In genomic region chr7:100889761-100890639, GRCh38 we compare ENCODE assay signal across 8 cellular contexts. TPM values are rescaled to one million over a fixed set of nuclear protein-coding genes. Genes with fewer than 3 reads are reported as not detected.
DNase-seq lines count a peak whose midpoint lies in the region; ATAC-seq and TF ChIP-seq lines count a peak whose summit lies in the region.

No MANE protein-coding gene starts in this region.

- H3K9me3 ChIP-seq in fibroblast of lung (ENCODE audit: control insufficient read depth, insufficient read depth, low read depth, low read length) = no peaks in the 10 kb centered on the region

- peaks cover 23% of the 10 kb centered on the region for H3K27me3 Mint-ChIP-seq in activated T-helper 1 cell treated with anti-CD3 and anti-CD28 coated beads, Interleukin-12 subunit alpha, Interleukin-12 subunit beta, Interleukin-2, Interleukin-4 antibody, amounts not matched to agents 30 ng/mL and 10 ng/mL and 1 ng/mL, durations not matched to agents 14 hours and 24 hours and 36 hours (ENCODE audit: insufficient read depth)
- H3K27me3 Mint-ChIP-seq in naive thymus-derived CD8-positive, alpha-beta T cell = peaks cover 3 to 32% (median 12%) of the 10 kb centered on the region in 5 donors
- H3K27me3 Mint-ChIP-seq in stimulated activated memory B cell treated with anti-CD40 and anti-IgM and Interleukin-4, amounts not matched to agents 10 μg/mL and 1 μg/mL and 100 μg/mL, for 72 hours = peaks cover 53% of the 10 kb centered on the region

- POLR2A ChIA-PET in naive thymus-derived CD8-positive, alpha-beta T cell (lab: Charles Lee) = interaction anchor here (0.5 to 6.3 kb wide), 11 partner anchors 13 to 462 kb away, joined by 3 to 165 read pairs (median 4); partner anchors contain the start of genes FBXO24, FIS1, PLOD3 and POP7

- H3K27ac Mint-ChIP-seq in activated T-helper 1 cell treated with anti-CD3 and anti-CD28 coated beads, Interleukin-12 subunit alpha, Interleukin-12 subunit beta, Interleukin-2, Interleukin-4 antibody, amounts not matched to agents 30 ng/mL and 10 ng/mL and 1 ng/mL, durations not matched to agents 14 hours and 24 hours and 36 hours = peak overlapping the region; percentile 67
- H3K27ac Mint-ChIP-seq in naive thymus-derived CD8-positive, alpha-beta T cell = peak overlapping the region in 8 of 10 donors; percentile 25 to 88 (median 79)
- peak overlapping the region; percentile 88 for H3K27ac Mint-ChIP-seq in stimulated activated memory B cell treated with anti-CD40 and anti-IgM and Interleukin-4, amounts not matched to agents 10 μg/mL and 1 μg/mL and 100 μg/mL, for 72 hours

- H3K4me3 Mint-ChIP-seq in activated T-helper 1 cell treated with anti-CD3 and anti-CD28 coated beads, Interleukin-12 subunit alpha, Interleukin-12 subunit beta, Interleukin-2, Interleukin-4 antibody, amounts not matched to agents 30 ng/mL and 10 ng/mL and 1 ng/mL, durations not matched to agents 14 hours and 24 hours and 36 hours = peak overlapping the region; percentile 82
- H3K4me3 Mint-ChIP-seq in naive thymus-derived CD8-positive, alpha-beta T cell = peak overlapping the region; percentile 82 to 94 (median 86)
- H3K4me3 Mint-ChIP-seq in stimulated activated memory B cell treated with anti-CD40 and anti-IgM and Interleukin-4, amounts not matched to agents 10 μg/mL and 1 μg/mL and 100 μg/mL, for 72 hours = peak overlapping the region; percentile 81

- peak; percentile 76 for ATAC-seq in GM21723 (IDR thresholded peaks at IDR 0.05; ENCODE audit: unreplicated experiment)
- peak; percentile 88 to 89 for ATAC-seq in naive thymus-derived CD8-positive, alpha-beta T cell
- peak; percentile 93 for ATAC-seq in stimulated activated memory B cell treated with anti-CD40 and anti-IgM and Interleukin-4, amounts not matched to agents 10 μg/mL and 1 μg/mL and 100 μg/mL, for 72 hours

- peaks cover 36% of the 10 kb centered on the region for H3K36me3 Mint-ChIP-seq in activated T-helper 1 cell treated with anti-CD3 and anti-CD28 coated beads, Interleukin-12 subunit alpha, Interleukin-12 subunit beta, Interleukin-2, Interleukin-4 antibody, amounts not matched to agents 30 ng/mL and 10 ng/mL and 1 ng/mL, durations not matched to agents 14 hours and 24 hours and 36 hours (ENCODE audit: low read depth)
- H3K36me3 Mint-ChIP-seq in naive thymus-derived CD8-positive, alpha-beta T cell = peaks cover 0 to 39% (median 21%) of the 10 kb centered on the region in 3 donors
- H3K36me3 Mint-ChIP-seq in stimulated activated memory B cell treated with anti-CD40 and anti-IgM and Interleukin-4, amounts not matched to agents 10 μg/mL and 1 μg/mL and 100 μg/mL, for 72 hours = peaks cover 36% of the 10 kb centered on the region

- DNase-seq in DMS153 treated with DMSO at 0.1 percent for 48 hours (lab: John Stamatoyannopoulos, UW; ENCODE audit: unreplicated experiment) (peak; percentile 89), LHCN-M2 (ENCODE audit: low read depth) (peak; percentile 94), RKO (ENCODE audit: low spot score) (peak; percentile 97), fibroblast of lung (ENCODE audit: low read depth in 2 of 2) (peak; percentile 86 to 93)
- peak; percentile 91 for DNase-seq in activated T-helper 1 cell treated with anti-CD3 and anti-CD28 coated beads, Interleukin-12 subunit alpha, Interleukin-12 subunit beta, Interleukin-2, Interleukin-4 antibody, amounts not matched to agents 30 ng/mL and 10 ng/mL and 1 ng/mL, durations not matched to agents 14 hours and 24 hours and 36 hours (ENCODE audit: low spot score)
- DNase-seq in naive thymus-derived CD8-positive, alpha-beta T cell = peak; percentile 85 to 94 (median 91)

- peak overlapping the region; percentile 21 for H3K27ac ChIP-seq in fibroblast of lung (ENCODE audit: insufficient read depth, low read length)

- H3K4me1 ChIP-seq in fibroblast of lung (ENCODE audit: control insufficient read depth, extremely low read depth, insufficient read depth, low read length) = peaks cover 11% of the 10 kb centered on the region

- peak in 1 of 2 donors; percentile 13 for TF ChIP-seq CTCF in fibroblast of lung (conservative IDR thresholded peaks at IDR 0.05 in 1 of 2, IDR thresholded peaks at IDR 0.05 in 1 of 2; ENCODE audit: low read depth in 1 of 2, low read length in 2 of 2)

- peak overlapping the region; percentile 51 for H2AFZ ChIP-seq in fibroblast of lung (ENCODE audit: low read length)

- H3K79me2 ChIP-seq in fibroblast of lung (ENCODE audit: control insufficient read depth, insufficient read depth, low read length) = peaks cover 14% of the 10 kb centered on the region

- H3K36me3 ChIP-seq in fibroblast of lung (ENCODE audit: control insufficient read depth, insufficient read depth, low read length) = peaks cover 34% of the 10 kb centered on the region

- H4K20me1 ChIP-seq in fibroblast of lung (ENCODE audit: control insufficient read depth, extremely low read depth, insufficient read depth, low read length) = no peaks in the 10 kb centered on the region

- no peaks in the 10 kb centered on the region for H3K9me3 Mint-ChIP-seq in activated T-helper 1 cell treated with anti-CD3 and anti-CD28 coated beads, Interleukin-12 subunit alpha, Interleukin-12 subunit beta, Interleukin-2, Interleukin-4 antibody, amounts not matched to agents 30 ng/mL and 10 ng/mL and 1 ng/mL, durations not matched to agents 14 hours and 24 hours and 36 hours
- H3K9me3 Mint-ChIP-seq in naive thymus-derived CD8-positive, alpha-beta T cell = no peaks in the 10 kb centered on the region
- no peaks in the 10 kb centered on the region for H3K9me3 Mint-ChIP-seq in stimulated activated memory B cell treated with anti-CD40 and anti-IgM and Interleukin-4, amounts not matched to agents 10 μg/mL and 1 μg/mL and 100 μg/mL, for 72 hours

- peak overlapping the region; percentile 73 for H3K4me2 ChIP-seq in fibroblast of lung (ENCODE audit: extremely low read depth, insufficient read depth, low read length)

- peak overlapping the region; percentile 37 for H3K9ac ChIP-seq in fibroblast of lung (ENCODE audit: insufficient read depth, low read length)

- peak overlapping the region; percentile 31 to 63 (median 48) for H3K4me3 ChIP-seq in fibroblast of lung (replicated peaks in 1 of 4; ENCODE audit: control extremely low read depth in 1 of 4, insufficient read depth in 1 of 4, low read depth in 3 of 4, low read length in 4 of 4)

- peaks cover under 1% of the 10 kb centered on the region for H3K27me3 ChIP-seq in fibroblast of lung (ENCODE audit: control insufficient read depth, insufficient read depth, low read length)

- peaks cover 42% of the 10 kb centered on the region for H3K4me1 Mint-ChIP-seq in activated T-helper 1 cell treated with anti-CD3 and anti-CD28 coated beads, Interleukin-12 subunit alpha, Interleukin-12 subunit beta, Interleukin-2, Interleukin-4 antibody, amounts not matched to agents 30 ng/mL and 10 ng/mL and 1 ng/mL, durations not matched to agents 14 hours and 24 hours and 36 hours (ENCODE audit: low read depth)
- peaks cover 22 to 56% (median 48%) of the 10 kb centered on the region in 4 donors for H3K4me1 Mint-ChIP-seq in naive thymus-derived CD8-positive, alpha-beta T cell
- H3K4me1 Mint-ChIP-seq in stimulated activated memory B cell treated with anti-CD40 and anti-IgM and Interleukin-4, amounts not matched to agents 10 μg/mL and 1 μg/mL and 100 μg/mL, for 72 hours = peaks cover 70% of the 10 kb centered on the region

- intact Hi-C loops in activated T-helper 1 cell treated with anti-CD3 and anti-CD28 coated beads, Interleukin-12 subunit alpha, Interleukin-12 subunit beta, Interleukin-2, Interleukin-4 antibody, amounts not matched to agents 30 ng/mL and 10 ng/mL and 1 ng/mL, durations not matched to agents 14 hours and 24 hours and 36 hours (cut with micrococcal nuclease) = loop anchor here (1.0 to 10.0 kb wide), 8 partner anchors 7 to 462 kb away; partner anchors contain the start of genes SLC12A9, SRRT, VGF and ZCWPW1

RNA-seq across cellular contexts. Expression of gene UFSP1, which starts 0.5 kb away (rescaled TPM):
- 6.7 and 7.6 TPM in 2 replicates for total RNA-seq in LHCN-M2 (2014; rRNA removed)
- polyA plus RNA-seq in LHCN-M2 (2012) = 4.9 TPM
- total RNA-seq in activated T-helper 1 cell treated with anti-CD3 and anti-CD28 coated beads, Interleukin-12 subunit alpha, Interleukin-12 subunit beta, Interleukin-2, Interleukin-4 antibody, amounts not matched to agents 30 ng/mL and 10 ng/mL and 1 ng/mL, durations not matched to agents 14 hours and 24 hours and 36 hours = 4.1 and 5.5 TPM in 2 replicates
- 4.0 and 7.7 TPM in 2 replicates for total RNA-seq in fibroblast of lung
- 0.53 and 1.1 TPM in 2 replicates for polyA plus RNA-seq in fibroblast of lung
- 2.8 and 3.4 TPM in 2 replicates for polyA plus RNA-seq in fibroblast of lung (2012)
- polyA minus RNA-seq in fibroblast of lung (ENCODE audit: low replicate concordance) = 0.26 and 0.55 TPM in 2 replicates
- total RNA-seq in naive thymus-derived CD8-positive, alpha-beta T cell = 10 to 100 TPM in 1 of 2 experiments, 1 to 10 TPM in 1; 6.5 to 10.9 TPM
- 1 to 10 TPM; 1.1 to 2.7 (median 1.7) TPM for polyA plus RNA-seq in naive thymus-derived CD8-positive, alpha-beta T cell

RNA-seq across cellular contexts. Expression of gene ACHE, which starts 5.7 kb away (rescaled TPM):
- total RNA-seq in LHCN-M2 (2014; rRNA removed) (0.46 TPM in 1 of 2 replicates, not detected in the other), fibroblast of lung (under 0.01 and 0.26 TPM in 2 replicates)
- 0.68 TPM for polyA plus RNA-seq in LHCN-M2 (2012)
- total RNA-seq in activated T-helper 1 cell treated with anti-CD3 and anti-CD28 coated beads, Interleukin-12 subunit alpha, Interleukin-12 subunit beta, Interleukin-2, Interleukin-4 antibody, amounts not matched to agents 30 ng/mL and 10 ng/mL and 1 ng/mL, durations not matched to agents 14 hours and 24 hours and 36 hours = 0.17 and 0.21 TPM in 2 replicates
- 0.07 and 0.11 TPM in 2 replicates for polyA plus RNA-seq in fibroblast of lung
- 0.30 TPM in 1 of 2 replicates, not detected in the other for polyA plus RNA-seq in fibroblast of lung (2012)
- not detected in 2 replicates for polyA minus RNA-seq in fibroblast of lung (ENCODE audit: low replicate concordance)
- under 1 TPM; 0.19 to 0.52 TPM for total RNA-seq in naive thymus-derived CD8-positive, alpha-beta T cell
- not detected for polyA plus RNA-seq in naive thymus-derived CD8-positive, alpha-beta T cell

RNA-seq across cellular contexts. Expression of gene SRRT, which starts 15.1 kb away (rescaled TPM):
- total RNA-seq in LHCN-M2 (2014; rRNA removed) (105 and 121 TPM in 2 replicates), fibroblast of lung (29.3 and 32.0 TPM in 2 replicates)
- polyA plus RNA-seq in LHCN-M2 (2012) = 101 TPM
- 294 and 306 TPM in 2 replicates for total RNA-seq in activated T-helper 1 cell treated with anti-CD3 and anti-CD28 coated beads, Interleukin-12 subunit alpha, Interleukin-12 subunit beta, Interleukin-2, Interleukin-4 antibody, amounts not matched to agents 30 ng/mL and 10 ng/mL and 1 ng/mL, durations not matched to agents 14 hours and 24 hours and 36 hours
- 33.7 and 56.9 TPM in 2 replicates for polyA plus RNA-seq in fibroblast of lung
- polyA plus RNA-seq in fibroblast of lung (2012) = 68.3 and 107 TPM in 2 replicates
- polyA minus RNA-seq in fibroblast of lung (ENCODE audit: low replicate concordance) = 64.3 and 132 TPM in 2 replicates
- total RNA-seq in naive thymus-derived CD8-positive, alpha-beta T cell = 100 to 1,000 TPM; 263 to 267 TPM
- polyA plus RNA-seq in naive thymus-derived CD8-positive, alpha-beta T cell = 10 to 100 TPM; 51.1 to 69.4 (median 63.2) TPM

RNA-seq across cellular contexts. Expression of gene TRIP6, which starts 22.8 kb away (rescaled TPM):
- total RNA-seq in LHCN-M2 (2014; rRNA removed) (224 and 232 TPM in 2 replicates), fibroblast of lung (61.9 and 96.1 TPM in 2 replicates)
- polyA plus RNA-seq in LHCN-M2 (2012) = 200 TPM
- total RNA-seq in activated T-helper 1 cell treated with anti-CD3 and anti-CD28 coated beads, Interleukin-12 subunit alpha, Interleukin-12 subunit beta, Interleukin-2, Interleukin-4 antibody, amounts not matched to agents 30 ng/mL and 10 ng/mL and 1 ng/mL, durations not matched to agents 14 hours and 24 hours and 36 hours = 41.5 and 44.1 TPM in 2 replicates
- 76.2 and 89.8 TPM in 2 replicates for polyA plus RNA-seq in fibroblast of lung
- polyA plus RNA-seq in fibroblast of lung (2012) = 101 and 132 TPM in 2 replicates
- 53.6 and 71.9 TPM in 2 replicates for polyA minus RNA-seq in fibroblast of lung (ENCODE audit: low replicate concordance)
- 10 to 100 TPM; 14.3 to 16.2 TPM for total RNA-seq in naive thymus-derived CD8-positive, alpha-beta T cell
- 1 to 10 TPM; 3.4 to 6.0 (median 4.9) TPM for polyA plus RNA-seq in naive thymus-derived CD8-positive, alpha-beta T cell

RNA-seq across cellular contexts. Expression of gene SLC12A9, which starts 37.5 kb away (rescaled TPM):
- total RNA-seq in LHCN-M2 (2014; rRNA removed) (23.0 and 30.1 TPM in 2 replicates), fibroblast of lung (13.4 and 18.5 TPM in 2 replicates)
- 20.9 TPM for polyA plus RNA-seq in LHCN-M2 (2012)
- total RNA-seq in activated T-helper 1 cell treated with anti-CD3 and anti-CD28 coated beads, Interleukin-12 subunit alpha, Interleukin-12 subunit beta, Interleukin-2, Interleukin-4 antibody, amounts not matched to agents 30 ng/mL and 10 ng/mL and 1 ng/mL, durations not matched to agents 14 hours and 24 hours and 36 hours = 46.0 and 47.9 TPM in 2 replicates
- polyA plus RNA-seq in fibroblast of lung = 6.6 and 7.1 TPM in 2 replicates
- polyA plus RNA-seq in fibroblast of lung (2012) = 13.4 and 19.0 TPM in 2 replicates
- 31.2 and 54.8 TPM in 2 replicates for polyA minus RNA-seq in fibroblast of lung (ENCODE audit: low replicate concordance)
- total RNA-seq in naive thymus-derived CD8-positive, alpha-beta T cell = 10 to 100 TPM; 66.9 to 74.7 TPM
- polyA plus RNA-seq in naive thymus-derived CD8-positive, alpha-beta T cell = 1 to 10 TPM; 6.8 to 9.4 (median 8.0) TPM

Comparison
In these comparisons a context has a peak if more than half of its experiments do, and no peak if none do; other contexts are left out.
1. Peak in every context shown above with its lines: DNase-seq, ATAC-seq, H3K4me3 ChIP-seq and H3K27ac ChIP-seq.